23 cellular contexts compared by ENCODE assay signal in genomic region chr1:55882931-55883330, GRCh38.
"Had no signal": no experiment of that assay in that cellular context is flagged by ENCODE, and none has a peak within 500 bp of the region (broad histone marks: within the 10 kb centered on the region; RNA-seq: fewer than 3 reads in every experiment).

No MANE protein-coding gene starts in this region.

- H3K4me1 ChIP-seq: colonic mucosa had no signal

- H3K9me3 Mint-ChIP-seq: activated CD4-positive, alpha-beta memory T cell treated with anti-CD3 and anti-CD28 coated beads, Interleukin-2, amount 10 ng/mL, durations not matched to agents 7 days and 5 days; activated CD4-positive, alpha-beta T cell treated with anti-CD3 and anti-CD28 coated beads, Interleukin-2, amount 10 ng/mL, durations not matched to agents 24 days and 14 days; activated T-cell treated with anti-CD3 and anti-CD28 coated beads, Interleukin-2, amount 50 U/mL, for 4 hours; activated T-helper 17 cell treated with anti-CD3 and anti-CD28 coated beads, Interleukin-2, amount 50 U/mL, for 72 hours had no signal

- H3K4me3 ChIP-seq: colonic mucosa, esophagus squamous epithelium had no signal

- H3K27ac Mint-ChIP-seq: activated CD4-positive, alpha-beta memory T cell treated with anti-CD3 and anti-CD28 coated beads, Interleukin-2, amount 10 ng/mL, durations not matched to agents 7 days and 5 days; activated CD4-positive, alpha-beta T cell treated with anti-CD3 and anti-CD28 coated beads for 36 hours; activated CD4-positive, alpha-beta T cell treated with anti-CD3 and anti-CD28 coated beads, Interleukin-2, amount 10 ng/mL, durations not matched to agents 24 days and 14 days; activated naive CD8-positive, alpha-beta T cell; activated T-helper 17 cell treated with anti-CD3 and anti-CD28 coated beads, Interleukin-2, amount 50 U/mL, for 72 hours had no signal

- H3K27me3 Mint-ChIP-seq: activated CD4-positive, alpha-beta memory T cell treated with anti-CD3 and anti-CD28 coated beads, Interleukin-2, amount 10 ng/mL, durations not matched to agents 7 days and 5 days; activated CD4-positive, alpha-beta T cell treated with anti-CD3 and anti-CD28 coated beads, Interleukin-2, amount 10 ng/mL, durations not matched to agents 24 days and 14 days; activated naive CD8-positive, alpha-beta T cell had no signal

- H3K36me3 Mint-ChIP-seq: activated naive CD8-positive, alpha-beta T cell had no signal

- H3K4me3 Mint-ChIP-seq: activated CD4-positive, alpha-beta memory T cell treated with anti-CD3 and anti-CD28 coated beads, Interleukin-2, amount 10 ng/mL, durations not matched to agents 7 days and 5 days; activated CD4-positive, alpha-beta T cell treated with anti-CD3 and anti-CD28 coated beads for 36 hours; activated CD4-positive, alpha-beta T cell treated with anti-CD3 and anti-CD28 coated beads, Interleukin-2, amount 10 ng/mL, durations not matched to agents 24 days and 14 days; activated naive CD8-positive, alpha-beta T cell; activated T-cell treated with anti-CD3 and anti-CD28 coated beads, Interleukin-2, amount 50 U/mL, for 4 hours; activated T-helper 17 cell treated with anti-CD3 and anti-CD28 coated beads, Interleukin-2, amount 50 U/mL, for 72 hours had no signal

- H3K27me3 ChIP-seq: colonic mucosa, esophagus squamous epithelium had no signal

- H3K9me3 ChIP-seq: colonic mucosa, esophagus squamous epithelium had no signal

- ATAC-seq: activated CD4-positive, alpha-beta T cell treated with anti-CD3 and anti-CD28 coated beads for 36 hours; activated T-cell treated with anti-CD3 and anti-CD28 coated beads, Interleukin-2, amount 50 U/mL, for 4 hours; activated T-helper 17 cell treated with anti-CD3 and anti-CD28 coated beads, Interleukin-2, amount 50 U/mL, for 72 hours had no signal

- H3K4me1 Mint-ChIP-seq: activated CD4-positive, alpha-beta memory T cell treated with anti-CD3 and anti-CD28 coated beads, Interleukin-2, amount 10 ng/mL, durations not matched to agents 7 days and 5 days; activated CD4-positive, alpha-beta T cell treated with anti-CD3 and anti-CD28 coated beads for 36 hours; activated CD4-positive, alpha-beta T cell treated with anti-CD3 and anti-CD28 coated beads, Interleukin-2, amount 10 ng/mL, durations not matched to agents 24 days and 14 days; activated T-helper 17 cell treated with anti-CD3 and anti-CD28 coated beads, Interleukin-2, amount 50 U/mL, for 72 hours had no signal

- DNase-seq: activated CD4-positive, alpha-beta memory T cell treated with anti-CD3 and anti-CD28 coated beads, Interleukin-2, amount 10 ng/mL, durations not matched to agents 7 days and 5 days; activated CD4-positive, alpha-beta T cell treated with anti-CD3 and anti-CD28 coated beads for 36 hours; activated CD4-positive, alpha-beta T cell treated with anti-CD3 and anti-CD28 coated beads, Interleukin-2, amount 10 ng/mL, durations not matched to agents 24 days and 14 days; activated CD4-positive, CD25-positive, alpha-beta regulatory T cell; activated CD4-positive, CD25-positive, alpha-beta regulatory T cell treated with anti-CD3 and anti-CD28 coated beads, Interleukin-2, amount 50 U/mL, for 72 hours; activated CD8-positive, alpha-beta memory T cell treated with anti-CD3 and anti-CD28 coated beads, Interleukin-2, amount 50 U/mL, for 48 hours; activated effector memory CD4-positive, alpha-beta T cell treated with Interleukin-2 at 50 U/mL for 16 hours; activated gamma-delta T cell treated with Interleukin-2 at 50 U/mL for 16 hours; activated naive CD4-positive, alpha-beta T cell treated with anti-CD3 and anti-CD28 coated beads, Interleukin-2, amount 50 U/mL, for 16 hours; activated naive CD4-positive, alpha-beta T cell treated with Interleukin-2 at 50 U/mL for 16 hours; activated T-cell treated with anti-CD3 and anti-CD28 coated beads for 4 hours; activated T-cell treated with anti-CD3 and anti-CD28 coated beads, Interleukin-2, amount 50 U/mL, for 4 hours; amniotic stem cell; anterior cingulate cortex; caudate nucleus; colonic mucosa; effector CD8-positive, alpha-beta T cell; esophagus squamous epithelium; foreskin fibroblast; T-helper 2 cell had no signal

- H3K36me3 ChIP-seq: colonic mucosa, esophagus squamous epithelium had no signal

- H3K27ac ChIP-seq: colonic mucosa, epithelial cell of prostate, esophagus squamous epithelium had no signal
